Comparison of ENCODE assay signal across 1 cellular context in genomic region chr7:114931656-114932011, GRCh38.
TF ChIP-seq lines count a peak whose summit lies in the region.

No MANE protein-coding gene starts in this region.

TF ChIP-seq in GM12878, 131 proteins besides CTCF, POLR2A, EP300 and RAD21 (continued from another document and continues in another):
- TF ChIP-seq IKZF1 (conservative IDR thresholded peaks at IDR 0.05) (peak; percentile 74), SUZ12 (IDR thresholded peaks at IDR 0.05; ENCODE audit: unreplicated experiment) (no peak), CEBPB (IDR thresholded peaks at IDR 0.05; ENCODE audit: borderline replicate concordance in 1 of 2, low read depth in 2 of 2, low read length in 2 of 2) (no peak), ZNF274 (IDR thresholded peaks at IDR 0.05; ENCODE audit: insufficient read depth, insufficient read length) (no peak), PML (IDR thresholded peaks at IDR 0.05; ENCODE audit: low read length) (peak; percentile 65), MEF2B (IDR thresholded peaks at IDR 0.05; ENCODE audit: partially characterized antibody, poor library complexity, severe bottlenecking) (no peak), BMI1 (IDR thresholded peaks at IDR 0.05; ENCODE audit: borderline replicate concordance) (0 out of 2 replicates have a peak, but pooled peaks have one; percentile 22), EED (IDR thresholded peaks at IDR 0.05; ENCODE audit: low read depth) (peak; percentile 78), RBBP5 (conservative IDR thresholded peaks at IDR 0.05) (no peak), MTA3 (IDR thresholded peaks at IDR 0.05; ENCODE audit: borderline replicate concordance, low read length) (peak; percentile 68; the same call in 1 of the 2 replicates), MYC (IDR thresholded peaks at IDR 0.05; ENCODE audit: insufficient read depth, insufficient read length, insufficient replicate concordance, low read length, severe bottlenecking) (no peak), BCL11A (IDR thresholded peaks at IDR 0.05; ENCODE audit: low read depth, low read length) (peak; percentile 72; the same call in 1 of the 2 replicates), KLF5 (IDR thresholded peaks at IDR 0.05; ENCODE audit: partially characterized antibody) (no peak), ETV6 (conservative IDR thresholded peaks at IDR 0.05 in 1 of 2, IDR thresholded peaks at IDR 0.05 in 1 of 2; ENCODE audit: borderline replicate concordance in 1 of 2, low read depth in 1 of 2) (peak in 1 of 2 experiments; percentile 66; a peak in 2 of 4 replicates), CBFB (IDR thresholded peaks at IDR 0.05; ENCODE audit: low read depth) (peak; percentile 87), HDGF (IDR thresholded peaks at IDR 0.05) (no peak), HDAC6 (IDR thresholded peaks at IDR 0.05; ENCODE audit: unreplicated experiment) (no peak), CBX5 (IDR thresholded peaks at IDR 0.05; ENCODE audit: low read depth) (no peak), SMAD1 (IDR thresholded peaks at IDR 0.05; ENCODE audit: low read depth, partially characterized antibody) (no peak), ZZZ3 (IDR thresholded peaks at IDR 0.05; ENCODE audit: control insufficient read depth, insufficient read length, low read depth) (no peak), SPI1 (IDR thresholded peaks at IDR 0.05; ENCODE audit: borderline replicate concordance, insufficient read depth, low read depth, low read length) (peak; percentile 75), ZBED1 (IDR thresholded peaks at IDR 0.05; ENCODE audit: borderline replicate concordance) (peak; percentile 26; the same call in 1 of the 2 replicates)
- TF ChIP-seq, protein P1, sequence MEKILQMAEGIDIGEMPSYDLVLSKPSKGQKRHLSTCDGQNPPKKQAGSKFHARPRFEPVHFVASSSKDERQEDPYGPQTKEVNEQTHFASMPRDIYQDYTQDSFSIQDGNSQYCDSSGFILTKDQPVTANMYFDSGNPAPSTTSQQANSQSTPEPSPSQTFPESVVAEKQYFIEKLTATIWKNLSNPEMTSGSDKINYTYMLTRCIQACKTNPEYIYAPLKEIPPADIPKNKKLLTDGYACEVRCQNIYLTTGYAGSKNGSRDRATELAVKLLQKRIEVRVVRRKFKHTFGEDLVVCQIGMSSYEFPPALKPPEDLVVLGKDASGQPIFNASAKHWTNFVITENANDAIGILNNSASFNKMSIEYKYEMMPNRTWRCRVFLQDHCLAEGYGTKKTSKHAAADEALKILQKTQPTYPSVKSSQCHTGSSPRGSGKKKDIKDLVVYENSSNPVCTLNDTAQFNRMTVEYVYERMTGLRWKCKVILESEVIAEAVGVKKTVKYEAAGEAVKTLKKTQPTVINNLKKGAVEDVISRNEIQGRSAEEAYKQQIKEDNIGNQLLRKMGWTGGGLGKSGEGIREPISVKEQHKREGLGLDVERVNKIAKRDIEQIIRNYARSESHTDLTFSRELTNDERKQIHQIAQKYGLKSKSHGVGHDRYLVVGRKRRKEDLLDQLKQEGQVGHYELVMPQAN (conservative IDR thresholded peaks at IDR 0.05): no peak; the same call in 1 of the 2 replicates
- TF ChIP-seq, protein P2, sequence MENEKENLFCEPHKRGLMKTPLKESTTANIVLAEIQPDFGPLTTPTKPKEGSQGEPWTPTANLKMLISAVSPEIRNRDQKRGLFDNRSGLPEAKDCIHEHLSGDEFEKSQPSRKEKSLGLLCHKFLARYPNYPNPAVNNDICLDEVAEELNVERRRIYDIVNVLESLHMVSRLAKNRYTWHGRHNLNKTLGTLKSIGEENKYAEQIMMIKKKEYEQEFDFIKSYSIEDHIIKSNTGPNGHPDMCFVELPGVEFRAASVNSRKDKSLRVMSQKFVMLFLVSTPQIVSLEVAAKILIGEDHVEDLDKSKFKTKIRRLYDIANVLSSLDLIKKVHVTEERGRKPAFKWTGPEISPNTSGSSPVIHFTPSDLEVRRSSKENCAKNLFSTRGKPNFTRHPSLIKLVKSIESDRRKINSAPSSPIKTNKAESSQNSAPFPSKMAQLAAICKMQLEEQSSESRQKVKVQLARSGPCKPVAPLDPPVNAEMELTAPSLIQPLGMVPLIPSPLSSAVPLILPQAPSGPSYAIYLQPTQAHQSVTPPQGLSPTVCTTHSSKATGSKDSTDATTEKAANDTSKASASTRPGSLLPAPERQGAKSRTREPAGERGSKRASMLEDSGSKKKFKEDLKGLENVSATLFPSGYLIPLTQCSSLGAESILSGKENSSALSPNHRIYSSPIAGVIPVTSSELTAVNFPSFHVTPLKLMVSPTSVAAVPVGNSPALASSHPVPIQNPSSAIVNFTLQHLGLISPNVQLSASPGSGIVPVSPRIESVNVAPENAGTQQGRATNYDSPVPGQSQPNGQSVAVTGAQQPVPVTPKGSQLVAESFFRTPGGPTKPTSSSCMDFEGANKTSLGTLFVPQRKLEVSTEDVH (IDR thresholded peaks at IDR 0.05; ENCODE audit: low read depth, partially characterized antibody): no peak
- TF ChIP-seq, protein P3, sequence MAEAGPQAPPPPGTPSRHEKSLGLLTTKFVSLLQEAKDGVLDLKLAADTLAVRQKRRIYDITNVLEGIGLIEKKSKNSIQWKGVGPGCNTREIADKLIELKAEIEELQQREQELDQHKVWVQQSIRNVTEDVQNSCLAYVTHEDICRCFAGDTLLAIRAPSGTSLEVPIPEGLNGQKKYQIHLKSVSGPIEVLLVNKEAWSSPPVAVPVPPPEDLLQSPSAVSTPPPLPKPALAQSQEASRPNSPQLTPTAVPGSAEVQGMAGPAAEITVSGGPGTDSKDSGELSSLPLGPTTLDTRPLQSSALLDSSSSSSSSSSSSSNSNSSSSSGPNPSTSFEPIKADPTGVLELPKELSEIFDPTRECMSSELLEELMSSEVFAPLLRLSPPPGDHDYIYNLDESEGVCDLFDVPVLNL (IDR thresholded peaks at IDR 0.05; ENCODE audit: low read depth, low read length): no peak
- TF ChIP-seq, protein P4, sequence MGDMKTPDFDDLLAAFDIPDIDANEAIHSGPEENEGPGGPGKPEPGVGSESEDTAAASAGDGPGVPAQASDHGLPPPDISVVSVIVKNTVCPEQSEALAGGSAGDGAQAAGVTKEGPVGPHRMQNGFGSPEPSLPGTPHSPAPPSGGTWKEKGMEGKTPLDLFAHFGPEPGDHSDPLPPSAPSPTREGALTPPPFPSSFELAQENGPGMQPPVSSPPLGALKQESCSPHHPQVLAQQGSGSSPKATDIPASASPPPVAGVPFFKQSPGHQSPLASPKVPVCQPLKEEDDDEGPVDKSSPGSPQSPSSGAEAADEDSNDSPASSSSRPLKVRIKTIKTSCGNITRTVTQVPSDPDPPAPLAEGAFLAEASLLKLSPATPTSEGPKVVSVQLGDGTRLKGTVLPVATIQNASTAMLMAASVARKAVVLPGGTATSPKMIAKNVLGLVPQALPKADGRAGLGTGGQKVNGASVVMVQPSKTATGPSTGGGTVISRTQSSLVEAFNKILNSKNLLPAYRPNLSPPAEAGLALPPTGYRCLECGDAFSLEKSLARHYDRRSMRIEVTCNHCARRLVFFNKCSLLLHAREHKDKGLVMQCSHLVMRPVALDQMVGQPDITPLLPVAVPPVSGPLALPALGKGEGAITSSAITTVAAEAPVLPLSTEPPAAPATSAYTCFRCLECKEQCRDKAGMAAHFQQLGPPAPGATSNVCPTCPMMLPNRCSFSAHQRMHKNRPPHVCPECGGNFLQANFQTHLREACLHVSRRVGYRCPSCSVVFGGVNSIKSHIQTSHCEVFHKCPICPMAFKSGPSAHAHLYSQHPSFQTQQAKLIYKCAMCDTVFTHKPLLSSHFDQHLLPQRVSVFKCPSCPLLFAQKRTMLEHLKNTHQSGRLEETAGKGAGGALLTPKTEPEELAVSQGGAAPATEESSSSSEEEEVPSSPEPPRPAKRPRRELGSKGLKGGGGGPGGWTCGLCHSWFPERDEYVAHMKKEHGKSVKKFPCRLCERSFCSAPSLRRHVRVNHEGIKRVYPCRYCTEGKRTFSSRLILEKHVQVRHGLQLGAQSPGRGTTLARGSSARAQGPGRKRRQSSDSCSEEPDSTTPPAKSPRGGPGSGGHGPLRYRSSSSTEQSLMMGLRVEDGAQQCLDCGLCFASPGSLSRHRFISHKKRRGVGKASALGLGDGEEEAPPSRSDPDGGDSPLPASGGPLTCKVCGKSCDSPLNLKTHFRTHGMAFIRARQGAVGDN (IDR thresholded peaks at IDR 0.05): 0 out of 2 replicates have a peak, but pooled peaks have one; percentile 40
- TF ChIP-seq, protein P5, sequence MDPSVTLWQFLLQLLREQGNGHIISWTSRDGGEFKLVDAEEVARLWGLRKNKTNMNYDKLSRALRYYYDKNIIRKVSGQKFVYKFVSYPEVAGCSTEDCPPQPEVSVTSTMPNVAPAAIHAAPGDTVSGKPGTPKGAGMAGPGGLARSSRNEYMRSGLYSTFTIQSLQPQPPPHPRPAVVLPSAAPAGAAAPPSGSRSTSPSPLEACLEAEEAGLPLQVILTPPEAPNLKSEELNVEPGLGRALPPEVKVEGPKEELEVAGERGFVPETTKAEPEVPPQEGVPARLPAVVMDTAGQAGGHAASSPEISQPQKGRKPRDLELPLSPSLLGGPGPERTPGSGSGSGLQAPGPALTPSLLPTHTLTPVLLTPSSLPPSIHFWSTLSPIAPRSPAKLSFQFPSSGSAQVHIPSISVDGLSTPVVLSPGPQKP (IDR thresholded peaks at IDR 0.05; ENCODE audit: low read depth, low read length): no peak
- TF ChIP-seq, protein P6, sequence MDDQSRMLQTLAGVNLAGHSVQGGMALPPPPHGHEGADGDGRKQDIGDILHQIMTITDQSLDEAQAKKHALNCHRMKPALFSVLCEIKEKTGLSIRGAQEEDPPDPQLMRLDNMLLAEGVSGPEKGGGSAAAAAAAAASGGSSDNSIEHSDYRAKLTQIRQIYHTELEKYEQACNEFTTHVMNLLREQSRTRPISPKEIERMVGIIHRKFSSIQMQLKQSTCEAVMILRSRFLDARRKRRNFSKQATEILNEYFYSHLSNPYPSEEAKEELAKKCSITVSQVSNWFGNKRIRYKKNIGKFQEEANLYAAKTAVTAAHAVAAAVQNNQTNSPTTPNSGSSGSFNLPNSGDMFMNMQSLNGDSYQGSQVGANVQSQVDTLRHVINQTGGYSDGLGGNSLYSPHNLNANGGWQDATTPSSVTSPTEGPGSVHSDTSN (IDR thresholded peaks at IDR 0.05; ENCODE audit: insufficient replicate concordance, low read depth, low read length): no peak
- TF ChIP-seq, protein P7, sequence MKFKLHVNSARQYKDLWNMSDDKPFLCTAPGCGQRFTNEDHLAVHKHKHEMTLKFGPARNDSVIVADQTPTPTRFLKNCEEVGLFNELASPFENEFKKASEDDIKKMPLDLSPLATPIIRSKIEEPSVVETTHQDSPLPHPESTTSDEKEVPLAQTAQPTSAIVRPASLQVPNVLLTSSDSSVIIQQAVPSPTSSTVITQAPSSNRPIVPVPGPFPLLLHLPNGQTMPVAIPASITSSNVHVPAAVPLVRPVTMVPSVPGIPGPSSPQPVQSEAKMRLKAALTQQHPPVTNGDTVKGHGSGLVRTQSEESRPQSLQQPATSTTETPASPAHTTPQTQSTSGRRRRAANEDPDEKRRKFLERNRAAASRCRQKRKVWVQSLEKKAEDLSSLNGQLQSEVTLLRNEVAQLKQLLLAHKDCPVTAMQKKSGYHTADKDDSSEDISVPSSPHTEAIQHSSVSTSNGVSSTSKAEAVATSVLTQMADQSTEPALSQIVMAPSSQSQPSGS (IDR thresholded peaks at IDR 0.05; ENCODE audit: low read length): no peak; the same call in 1 of the 2 replicates
- TF ChIP-seq, protein P8, sequence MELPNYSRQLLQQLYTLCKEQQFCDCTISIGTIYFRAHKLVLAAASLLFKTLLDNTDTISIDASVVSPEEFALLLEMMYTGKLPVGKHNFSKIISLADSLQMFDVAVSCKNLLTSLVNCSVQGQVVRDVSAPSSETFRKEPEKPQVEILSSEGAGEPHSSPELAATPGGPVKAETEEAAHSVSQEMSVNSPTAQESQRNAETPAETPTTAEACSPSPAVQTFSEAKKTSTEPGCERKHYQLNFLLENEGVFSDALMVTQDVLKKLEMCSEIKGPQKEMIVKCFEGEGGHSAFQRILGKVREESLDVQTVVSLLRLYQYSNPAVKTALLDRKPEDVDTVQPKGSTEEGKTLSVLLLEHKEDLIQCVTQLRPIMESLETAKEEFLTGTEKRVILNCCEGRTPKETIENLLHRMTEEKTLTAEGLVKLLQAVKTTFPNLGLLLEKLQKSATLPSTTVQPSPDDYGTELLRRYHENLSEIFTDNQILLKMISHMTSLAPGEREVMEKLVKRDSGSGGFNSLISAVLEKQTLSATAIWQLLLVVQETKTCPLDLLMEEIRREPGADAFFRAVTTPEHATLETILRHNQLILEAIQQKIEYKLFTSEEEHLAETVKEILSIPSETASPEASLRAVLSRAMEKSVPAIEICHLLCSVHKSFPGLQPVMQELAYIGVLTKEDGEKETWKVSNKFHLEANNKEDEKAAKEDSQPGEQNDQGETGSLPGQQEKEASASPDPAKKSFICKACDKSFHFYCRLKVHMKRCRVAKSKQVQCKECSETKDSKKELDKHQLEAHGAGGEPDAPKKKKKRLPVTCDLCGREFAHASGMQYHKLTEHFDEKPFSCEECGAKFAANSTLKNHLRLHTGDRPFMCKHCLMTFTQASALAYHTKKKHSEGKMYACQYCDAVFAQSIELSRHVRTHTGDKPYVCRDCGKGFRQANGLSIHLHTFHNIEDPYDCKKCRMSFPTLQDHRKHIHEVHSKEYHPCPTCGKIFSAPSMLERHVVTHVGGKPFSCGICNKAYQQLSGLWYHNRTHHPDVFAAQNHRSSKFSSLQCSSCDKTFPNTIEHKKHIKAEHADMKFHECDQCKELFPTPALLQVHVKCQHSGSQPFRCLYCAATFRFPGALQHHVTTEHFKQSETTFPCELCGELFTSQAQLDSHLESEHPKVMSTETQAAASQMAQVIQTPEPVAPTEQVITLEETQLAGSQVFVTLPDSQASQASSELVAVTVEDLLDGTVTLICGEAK (IDR thresholded peaks at IDR 0.05; ENCODE audit: borderline replicate concordance): no peak
- TF ChIP-seq, protein P9, sequence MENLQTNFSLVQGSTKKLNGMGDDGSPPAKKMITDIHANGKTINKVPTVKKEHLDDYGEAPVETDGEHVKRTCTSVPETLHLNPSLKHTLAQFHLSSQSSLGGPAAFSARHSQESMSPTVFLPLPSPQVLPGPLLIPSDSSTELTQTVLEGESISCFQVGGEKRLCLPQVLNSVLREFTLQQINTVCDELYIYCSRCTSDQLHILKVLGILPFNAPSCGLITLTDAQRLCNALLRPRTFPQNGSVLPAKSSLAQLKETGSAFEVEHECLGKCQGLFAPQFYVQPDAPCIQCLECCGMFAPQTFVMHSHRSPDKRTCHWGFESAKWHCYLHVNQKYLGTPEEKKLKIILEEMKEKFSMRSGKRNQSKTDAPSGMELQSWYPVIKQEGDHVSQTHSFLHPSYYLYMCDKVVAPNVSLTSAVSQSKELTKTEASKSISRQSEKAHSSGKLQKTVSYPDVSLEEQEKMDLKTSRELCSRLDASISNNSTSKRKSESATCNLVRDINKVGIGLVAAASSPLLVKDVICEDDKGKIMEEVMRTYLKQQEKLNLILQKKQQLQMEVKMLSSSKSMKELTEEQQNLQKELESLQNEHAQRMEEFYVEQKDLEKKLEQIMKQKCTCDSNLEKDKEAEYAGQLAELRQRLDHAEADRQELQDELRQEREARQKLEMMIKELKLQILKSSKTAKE (IDR thresholded peaks at IDR 0.05; ENCODE audit: low read depth, poor library complexity, severe bottlenecking): peak; percentile 43
- TF ChIP-seq, protein P10, sequence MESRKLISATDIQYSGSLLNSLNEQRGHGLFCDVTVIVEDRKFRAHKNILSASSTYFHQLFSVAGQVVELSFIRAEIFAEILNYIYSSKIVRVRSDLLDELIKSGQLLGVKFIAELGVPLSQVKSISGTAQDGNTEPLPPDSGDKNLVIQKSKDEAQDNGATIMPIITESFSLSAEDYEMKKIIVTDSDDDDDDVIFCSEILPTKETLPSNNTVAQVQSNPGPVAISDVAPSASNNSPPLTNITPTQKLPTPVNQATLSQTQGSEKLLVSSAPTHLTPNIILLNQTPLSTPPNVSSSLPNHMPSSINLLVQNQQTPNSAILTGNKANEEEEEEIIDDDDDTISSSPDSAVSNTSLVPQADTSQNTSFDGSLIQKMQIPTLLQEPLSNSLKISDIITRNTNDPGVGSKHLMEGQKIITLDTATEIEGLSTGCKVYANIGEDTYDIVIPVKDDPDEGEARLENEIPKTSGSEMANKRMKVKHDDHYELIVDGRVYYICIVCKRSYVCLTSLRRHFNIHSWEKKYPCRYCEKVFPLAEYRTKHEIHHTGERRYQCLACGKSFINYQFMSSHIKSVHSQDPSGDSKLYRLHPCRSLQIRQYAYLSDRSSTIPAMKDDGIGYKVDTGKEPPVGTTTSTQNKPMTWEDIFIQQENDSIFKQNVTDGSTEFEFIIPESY (IDR thresholded peaks at IDR 0.05): no peak
